1 cellular context compared by ENCODE assay signal in the genomic region with DNA sequence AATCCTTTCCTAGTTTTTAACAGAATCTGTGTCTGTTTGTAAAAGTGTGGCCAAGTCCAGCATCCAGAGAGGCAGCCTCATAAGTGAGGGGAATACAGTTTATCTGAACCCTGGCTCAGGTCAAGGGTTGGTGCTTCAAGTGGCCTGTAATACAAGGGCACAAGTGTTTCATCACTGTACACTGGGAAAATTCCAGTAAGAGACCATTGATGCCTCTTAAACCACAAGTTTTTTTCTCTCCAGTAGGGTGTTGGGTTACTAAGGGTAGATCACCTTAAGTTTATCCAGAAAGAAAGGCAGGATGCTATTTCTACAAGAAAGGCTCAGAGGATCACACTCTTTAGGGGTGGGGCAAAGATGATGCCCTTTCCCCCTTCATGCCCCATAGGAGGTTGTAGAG.
TF ChIP-seq lines count a peak whose summit lies in the region.

No MANE protein-coding gene starts in this region.

TF ChIP-seq in GM23338, 12 proteins besides CTCF, POLR2A, EP300 and RAD21 (continued from another document):
- TF ChIP-seq, protein P1, sequence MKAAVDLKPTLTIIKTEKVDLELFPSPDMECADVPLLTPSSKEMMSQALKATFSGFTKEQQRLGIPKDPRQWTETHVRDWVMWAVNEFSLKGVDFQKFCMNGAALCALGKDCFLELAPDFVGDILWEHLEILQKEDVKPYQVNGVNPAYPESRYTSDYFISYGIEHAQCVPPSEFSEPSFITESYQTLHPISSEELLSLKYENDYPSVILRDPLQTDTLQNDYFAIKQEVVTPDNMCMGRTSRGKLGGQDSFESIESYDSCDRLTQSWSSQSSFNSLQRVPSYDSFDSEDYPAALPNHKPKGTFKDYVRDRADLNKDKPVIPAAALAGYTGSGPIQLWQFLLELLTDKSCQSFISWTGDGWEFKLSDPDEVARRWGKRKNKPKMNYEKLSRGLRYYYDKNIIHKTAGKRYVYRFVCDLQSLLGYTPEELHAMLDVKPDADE (IDR thresholded peaks at IDR 0.05) = no peak
- TF ChIP-seq ZNF331 (CRISPR knock-in tag; IDR thresholded peaks at IDR 0.05; ENCODE audit: low read depth) (no peak), JUNB (IDR thresholded peaks at IDR 0.05; ENCODE audit: unreplicated experiment) (no peak), NANOG (IDR thresholded peaks at IDR 0.05; ENCODE audit: borderline replicate concordance) (no peak)
- TF ChIP-seq, protein P2, sequence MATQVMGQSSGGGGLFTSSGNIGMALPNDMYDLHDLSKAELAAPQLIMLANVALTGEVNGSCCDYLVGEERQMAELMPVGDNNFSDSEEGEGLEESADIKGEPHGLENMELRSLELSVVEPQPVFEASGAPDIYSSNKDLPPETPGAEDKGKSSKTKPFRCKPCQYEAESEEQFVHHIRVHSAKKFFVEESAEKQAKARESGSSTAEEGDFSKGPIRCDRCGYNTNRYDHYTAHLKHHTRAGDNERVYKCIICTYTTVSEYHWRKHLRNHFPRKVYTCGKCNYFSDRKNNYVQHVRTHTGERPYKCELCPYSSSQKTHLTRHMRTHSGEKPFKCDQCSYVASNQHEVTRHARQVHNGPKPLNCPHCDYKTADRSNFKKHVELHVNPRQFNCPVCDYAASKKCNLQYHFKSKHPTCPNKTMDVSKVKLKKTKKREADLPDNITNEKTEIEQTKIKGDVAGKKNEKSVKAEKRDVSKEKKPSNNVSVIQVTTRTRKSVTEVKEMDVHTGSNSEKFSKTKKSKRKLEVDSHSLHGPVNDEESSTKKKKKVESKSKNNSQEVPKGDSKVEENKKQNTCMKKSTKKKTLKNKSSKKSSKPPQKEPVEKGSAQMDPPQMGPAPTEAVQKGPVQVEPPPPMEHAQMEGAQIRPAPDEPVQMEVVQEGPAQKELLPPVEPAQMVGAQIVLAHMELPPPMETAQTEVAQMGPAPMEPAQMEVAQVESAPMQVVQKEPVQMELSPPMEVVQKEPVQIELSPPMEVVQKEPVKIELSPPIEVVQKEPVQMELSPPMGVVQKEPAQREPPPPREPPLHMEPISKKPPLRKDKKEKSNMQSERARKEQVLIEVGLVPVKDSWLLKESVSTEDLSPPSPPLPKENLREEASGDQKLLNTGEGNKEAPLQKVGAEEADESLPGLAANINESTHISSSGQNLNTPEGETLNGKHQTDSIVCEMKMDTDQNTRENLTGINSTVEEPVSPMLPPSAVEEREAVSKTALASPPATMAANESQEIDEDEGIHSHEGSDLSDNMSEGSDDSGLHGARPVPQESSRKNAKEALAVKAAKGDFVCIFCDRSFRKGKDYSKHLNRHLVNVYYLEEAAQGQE (IDR thresholded peaks at IDR 0.05; ENCODE audit: unreplicated experiment) = no peak
